ENCODE assay signal across 8 cellular contexts in genomic region chr6:43263314-43264178, GRCh38. TPM values are rescaled to one million over a fixed set of nuclear protein-coding genes. Genes with fewer than 3 reads are reported as not detected.
DNase-seq lines count a peak whose midpoint lies in the region; ATAC-seq and TF ChIP-seq lines count a peak whose summit lies in the region.

No MANE protein-coding gene starts in this region.

- TF ChIP-seq CTCF in lower lobe of right lung (IDR thresholded peaks at IDR 0.05) (peak; percentile 76), coronary artery (IDR thresholded peaks at IDR 0.05) (no peak)

- POLR2A ChIA-PET in HEK293T (lab: Yijun Ruan, JAX) = interaction anchor here (0.6 to 1.0 kb wide), 3 partner anchors 9 to 249 kb away, joined by 3 read pairs; no protein-coding TSS in a partner anchor

- H3K4me1 ChIP-seq in lower lobe of right lung = no peaks in the 10 kb centered on the region

- ATAC-seq in lower lobe of right lung = peak; percentile 84 to 91

- H3K9me3 ChIP-seq in lower lobe of right lung = no peaks in the 10 kb centered on the region

- no peaks in the 10 kb centered on the region for H3K36me3 ChIP-seq in lower lobe of right lung

- no peak overlapping the region for H3K27ac ChIP-seq in lower lobe of right lung
- no peak overlapping the region for H3K27ac ChIP-seq in coronary artery

- CTCF ChIA-PET in HEK293T (lab: Yijun Ruan, JAX) = interaction anchor here (0.6 to 2.7 kb wide), 8 partner anchors 10 to 342 kb away, joined by 3 to 11 read pairs (median 4); no protein-coding TSS in a partner anchor

- H3K27me3 ChIP-seq in lower lobe of right lung (ENCODE audit: low read depth) = peaks cover 4% of the 10 kb centered on the region

- in situ Hi-C loops in G401 (cut with HindIII; ENCODE audit: low sequenced_read_pairs) = no loop called here

- intact Hi-C loops in lower lobe of right lung (cut with DNase I) = no loop called here

- DNase-seq in G401 (ENCODE audit: low spot score) (peak; percentile 46), HEK293T (ENCODE audit: extremely low spot score) (peak; percentile 90), NCI-H226 (peak; percentile 31), dermis blood vessel endothelial cell (peak; percentile 84), lower lobe of right lung (peak; percentile 82), coronary artery (ENCODE audit: low spot score) (no peak)
- DNase-seq in activated CD4-positive, alpha-beta T cell treated with anti-CD3 and anti-CD28 coated beads, Interleukin-2, amount 50 U/mL, for 24 hours (ENCODE audit: low read depth in 1 of 2, low spot score in 1 of 2) = peak; percentile 52 to 65
- DNase-seq in stimulated activated CD8-positive, alpha-beta memory T cell treated with anti-CD3 and anti-CD28 coated beads, Interleukin-15, amount 100 ng/mL, for 4 hours (ENCODE audit: low read depth in 2 of 2) = peak; percentile 41 to 50

- H3K4me3 ChIP-seq in lower lobe of right lung = no peak overlapping the region
- no peak overlapping the region for H3K4me3 ChIP-seq in coronary artery

TF ChIP-seq in HEK293T, 16 proteins besides CTCF, POLR2A, EP300 and RAD21:
- TF ChIP-seq SUZ12 (IDR thresholded peaks at IDR 0.05) (no peak), FOXM1 (IDR thresholded peaks at IDR 0.05; ENCODE audit: borderline replicate concordance) (no peak), HDGF (IDR thresholded peaks at IDR 0.05; ENCODE audit: borderline replicate concordance) (0 out of 2 replicates have a peak, but pooled peaks have one; percentile 23), CTBP1 (IDR thresholded peaks at IDR 0.05; ENCODE audit: borderline replicate concordance) (no peak), LEF1 (IDR thresholded peaks at IDR 0.05; ENCODE audit: borderline replicate concordance) (no peak)

RNA-seq across cellular contexts. Expression of gene TTBK1, which starts 20.3 kb away (rescaled TPM):
- total RNA-seq in G401 (2014; rRNA removed; shearing (Covaris generic)) = not detected in 2 replicates
- 0.05 TPM in 1 of 2 replicates, not detected in the other for total RNA-seq in dermis blood vessel endothelial cell
- total RNA-seq in lower lobe of right lung = 0.09 TPM

RNA-seq across cellular contexts. Expression of gene DNPH1, which starts 34.3 kb away (rescaled TPM):
- 223 and 291 TPM in 2 replicates for total RNA-seq in G401 (2014; rRNA removed; shearing (Covaris generic))
- total RNA-seq in dermis blood vessel endothelial cell (29.0 and 31.5 TPM in 2 replicates), lower lobe of right lung (24.0 TPM)

RNA-seq across cellular contexts. Expression of gene SLC22A7, which starts 34.5 kb away (rescaled TPM):
- total RNA-seq in G401 (2014; rRNA removed; shearing (Covaris generic)) = not detected in 2 replicates
- total RNA-seq in dermis blood vessel endothelial cell (not detected in 2 replicates), lower lobe of right lung (not detected)

RNA-seq across cellular contexts. Expression of gene CRIP3, which starts 45.1 kb away (rescaled TPM):
- not detected in 2 replicates for total RNA-seq in G401 (2014; rRNA removed; shearing (Covaris generic))
- total RNA-seq in dermis blood vessel endothelial cell = 0.34 TPM in 1 of 2 replicates, not detected in the other
- total RNA-seq in lower lobe of right lung = 0.95 TPM
